8 cellular contexts compared by ENCODE assay signal in genomic region chr13:76980075-76980718, GRCh38. TPM values are rescaled to one million over a fixed set of nuclear protein-coding genes. Genes with fewer than 3 reads are reported as not detected.
A peak's percentile ranks its signal among the peaks of the same experiment; 100 is the strongest.
DNase-seq lines count a peak whose midpoint lies in the region; ATAC-seq and TF ChIP-seq lines count a peak whose summit lies in the region.

No MANE protein-coding gene starts in this region.

- POLR2A ChIA-PET in CD8-positive, alpha-beta T cell (lab: Charles Lee), result interaction anchor here (0.8 to 1.7 kb wide), 4 partner anchors 12 to 45 kb away, joined by 3 to 14 read pairs (median 4); partner anchors contain the start of gene CLN5
- POLR2A ChIA-PET in PC-9 (lab: Charles Lee; ENCODE audit: unreplicated experiment), result no interaction called here

- H3K27ac ChIP-seq in CD8-positive, alpha-beta T cell (ENCODE audit: low read depth, low read length), result no peak overlapping the region
- H3K27ac ChIP-seq in PC-9 (no peak overlapping the region), testis (no peak overlapping the region)

- DNase-seq in CD8-positive, alpha-beta T cell, result peak; percentile 72 to 93 (median 83)
- DNase-seq in PC-9, result peak in 1 of 2 experiments; percentile 68
- DNase-seq in activated T-helper 1 cell treated with anti-CD3 and anti-CD28 coated beads, Interleukin-2, amount 50 U/mL, for 16 hours (ENCODE audit: low read depth in 1 of 2, low spot score in 1 of 2), result peak; percentile 78 to 79
- DNase-seq in fibroblast of villous mesenchyme (ENCODE audit: low read depth), result peak; percentile 60
- DNase-seq in omental fat pad (ENCODE audit: low spot score), result peak; percentile 75
- peak; percentile 88 for DNase-seq in testis

- peak; percentile 96 for TF ChIP-seq CTCF in CD8-positive, alpha-beta T cell (IDR thresholded peaks at IDR 0.05)
- TF ChIP-seq CTCF in PC-9 (conservative IDR thresholded peaks at IDR 0.05) (peak; percentile 86), fibroblast of villous mesenchyme (IDR thresholded peaks at IDR 0.05; ENCODE audit: insufficient read depth, low read depth, low read length) (peak; percentile 98), omental fat pad (IDR thresholded peaks at IDR 0.05) (peak in 2 of 3 donors; percentile 13 to 59), testis (IDR thresholded peaks at IDR 0.05) (peak; percentile 84 to 97 (median 85))

- H3K9me3 ChIP-seq in CD8-positive, alpha-beta T cell (ENCODE audit: low read length), result no peaks in the 10 kb centered on the region
- H3K9me3 ChIP-seq in PC-9 (ENCODE audit: insufficient read depth, low read depth) (no peaks in the 10 kb centered on the region), testis (no peaks in the 10 kb centered on the region)

- no peaks in the 10 kb centered on the region for H3K9me2 ChIP-seq in PC-9 (ENCODE audit: insufficient read depth)

- intact Hi-C loops in CD8-positive, alpha-beta T cell (cut with DNase I, micrococcal nuclease), result loop anchor here (1.0 to 5.0 kb wide), 6 partner anchors 11 to 1104 kb away; no protein-coding TSS in a partner anchor
- intact Hi-C loops in PC-9 (cut with micrococcal nuclease; ENCODE audit: unreplicated experiment) (no loop called here), testis (cut with DNase I; ENCODE audit: low total_unique reads) (no loop called here)

- H3K4me1 ChIP-seq in CD8-positive, alpha-beta T cell (ENCODE audit: insufficient read depth, low read length), result peaks cover 4% of the 10 kb centered on the region
- H3K4me1 ChIP-seq in PC-9 (replicated peaks; ENCODE audit: insufficient read depth), result peaks cover 14% of the 10 kb centered on the region
- H3K4me1 ChIP-seq in testis, result no peaks in the 10 kb centered on the region

- no peak for TF ChIP-seq POLR2A in testis (IDR thresholded peaks at IDR 0.05)

- no peaks in the 10 kb centered on the region for H3K79me2 ChIP-seq in PC-9 (ENCODE audit: low read depth)

- peak; percentile 98 for ATAC-seq in CD8-positive, alpha-beta T cell
- ATAC-seq in GM19397 (IDR thresholded peaks at IDR 0.05; ENCODE audit: unreplicated experiment), result peak; percentile 100
- ATAC-seq in HG03460 (IDR thresholded peaks at IDR 0.05; ENCODE audit: unreplicated experiment), result peak; percentile 100
- ATAC-seq in omental fat pad (ENCODE audit: low FRiP score), result peak; percentile 95

- H4K20me1 ChIP-seq in PC-9 (ENCODE audit: insufficient read depth), result no peaks in the 10 kb centered on the region

- H2AFZ ChIP-seq in PC-9, result no peak overlapping the region

- H3K9me3 Mint-ChIP-seq in CD8-positive, alpha-beta T cell, result no peaks in the 10 kb centered on the region

- no peak overlapping the region for H3K27ac Mint-ChIP-seq in CD8-positive, alpha-beta T cell

- WGBS in testis, 2 donors, result 2 to 3% methylated on average over 34 of the region's 34 CpGs

- peak overlapping the region; percentile 21 for H3K4me3 ChIP-seq in CD8-positive, alpha-beta T cell (ENCODE audit: low read depth, low read length)
- H3K4me3 ChIP-seq in PC-9 (peak overlapping the region; percentile 40; the same call in 1 of the 2 replicates), fibroblast of villous mesenchyme (ENCODE audit: low read depth, low read length) (peak overlapping the region; percentile 36), testis (peak overlapping the region; percentile 30 to 33)

- H3K27me3 Mint-ChIP-seq in CD8-positive, alpha-beta T cell (ENCODE audit: low read depth), result peaks cover 35% of the 10 kb centered on the region

- no peaks in the 10 kb centered on the region for H3K36me3 ChIP-seq in CD8-positive, alpha-beta T cell (ENCODE audit: insufficient read depth, low read length)
- no peaks in the 10 kb centered on the region for H3K36me3 ChIP-seq in PC-9 (ENCODE audit: low read depth)
- H3K36me3 ChIP-seq in testis (ENCODE audit: low read depth, missing control alignments), result no peaks in the 10 kb centered on the region

- H3K4me1 Mint-ChIP-seq in CD8-positive, alpha-beta T cell (ENCODE audit: low read depth), result peaks cover 9% of the 10 kb centered on the region

- H3F3A ChIP-seq in PC-9 (ENCODE audit: insufficient read depth, low read depth), result peaks cover 16% of the 10 kb centered on the region; the same call in 1 of the 2 replicates

- H3K27me3 ChIP-seq in CD8-positive, alpha-beta T cell (ENCODE audit: insufficient read depth, low read length), result peaks cover 4% of the 10 kb centered on the region
- H3K27me3 ChIP-seq in PC-9 (ENCODE audit: insufficient read depth, low read depth) (peaks cover 16% of the 10 kb centered on the region), testis (no peaks in the 10 kb centered on the region)

- no TSS peak for BruUV-seq in PC-9 (replicated peaks; lab: Mats Ljungman, UMichigan)

- no peaks in the 10 kb centered on the region for H3K36me3 Mint-ChIP-seq in CD8-positive, alpha-beta T cell

- H3K4me2 ChIP-seq in PC-9, result peak overlapping the region; percentile 75

- CTCF ChIA-PET in CD8-positive, alpha-beta T cell (lab: Charles Lee), result interaction anchor here (0.6 to 3.4 kb wide), 30 partner anchors 9 to 1311 kb away, joined by 3 to 32 read pairs (median 4); partner anchors contain the start of gene CLN5
- CTCF ChIA-PET in PC-9 (lab: Charles Lee), result interaction anchor here (0.5 to 0.7 kb wide), 6 partner anchors 23 to 1573 kb away, joined by 3 to 6 read pairs (median 4); no protein-coding TSS in a partner anchor

- peak overlapping the region; percentile 57 for H3K4me3 Mint-ChIP-seq in CD8-positive, alpha-beta T cell

RNA-seq across cellular contexts. Expression of gene CLN5, which starts 11.7 kb away (rescaled TPM):
- total RNA-seq in CD8-positive, alpha-beta T cell, result 10 to 100 TPM; 23.3 to 23.4 TPM
- 9.2 and 10.7 TPM in 2 replicates for total RNA-seq in PC-9 (2021)
- 24.5 and 38.4 TPM in 2 replicates for total RNA-seq in fibroblast of villous mesenchyme
- 10 to 100 TPM; 13.0 to 31.9 (median 28.5) TPM for total RNA-seq in omental fat pad
- 10 to 100 TPM; 28.1 to 39.2 TPM for total RNA-seq in testis
- 30.5 TPM for polyA plus RNA-seq in testis (ENCODE audit: insufficient read depth, low read depth, low replicate concordance)

RNA-seq across cellular contexts. Expression of gene ACOD1, which starts 31.9 kb away (rescaled TPM):
- not detected for total RNA-seq in CD8-positive, alpha-beta T cell
- not detected in 2 replicates for total RNA-seq in PC-9 (2021)
- total RNA-seq in fibroblast of villous mesenchyme, result not detected in 2 replicates
- not detected for total RNA-seq in omental fat pad
- total RNA-seq in testis, result under 1 TPM in 1 of 2 donors, not detected in 1; 0.12 TPM
- not detected for polyA plus RNA-seq in testis (ENCODE audit: insufficient read depth, low read depth, low replicate concordance)

RNA-seq across cellular contexts. Expression of gene FBXL3, which starts 46.8 kb away (rescaled TPM):
- total RNA-seq in CD8-positive, alpha-beta T cell, result 10 to 100 TPM; 91.3 to 97.0 TPM
- total RNA-seq in PC-9 (2021) (20.3 and 22.0 TPM in 2 replicates), fibroblast of villous mesenchyme (53.1 and 61.3 TPM in 2 replicates), omental fat pad (100 to 1,000 TPM in 1 of 4 donors, 10 to 100 TPM in 3; 62.3 to 121 (median 74.8) TPM), testis (100 to 1,000 TPM in 1 of 2 donors, 10 to 100 TPM in 1; 84.0 to 111 TPM)
- polyA plus RNA-seq in testis (ENCODE audit: insufficient read depth, low read depth, low replicate concordance), result 51.0 TPM

Comparison
In these comparisons a context has a peak if more than half of its experiments do, and no peak if none do; other contexts are left out.
1. CTCF ChIP-seq: peak in every context shown above with its lines; median percentile 98 in fibroblast of villous mesenchyme; 96 in CD8-positive, alpha-beta T cell; 86 in PC-9; 85 in testis; 36 in omental fat pad.
2. intact Hi-C loops: an anchor here in CD8-positive, alpha-beta T cell (1.0 to 5.0 kb wide); none called in PC-9 and testis.